ENCODE assay signal across 8 cellular contexts in genomic region chr13:99191900-99192399, GRCh38. TPM values are rescaled to one million over a fixed set of nuclear protein-coding genes. Genes with fewer than 3 reads are reported as not detected.
A peak's percentile ranks its signal among the peaks of the same experiment; 100 is the strongest.
DNase-seq lines count a peak whose midpoint lies in the region; ATAC-seq and TF ChIP-seq lines count a peak whose summit lies in the region.
"Had no signal": no experiment of that assay in that cellular context is flagged by ENCODE, and none has a peak within 500 bp of the region (broad histone marks: within the 10 kb centered on the region; RNA-seq: fewer than 3 reads in every experiment).

No MANE protein-coding gene starts in this region.

- no peak overlapping the region for H3K4me3 Mint-ChIP-seq in stimulated activated effector memory CD8-positive, alpha-beta T cell treated with anti-CD3 and anti-CD28 coated beads, Interleukin-12 subunit alpha, Interleukin-12 subunit beta, amount 100 ng/mL, for 72 hours

- H3K4me2 ChIP-seq in Karpas-422 (ENCODE audit: low read depth, low read length, poor library complexity, severe bottlenecking) = no peak overlapping the region

- DNase-seq in NOMO-1 (lab: John Stamatoyannopoulos, UW; ENCODE audit: unreplicated experiment in 2 of 2) = peak; percentile 76 to 79
- no peak for DNase-seq in stimulated activated effector memory CD8-positive, alpha-beta T cell treated with anti-CD3 and anti-CD28 coated beads, Interleukin-12 subunit alpha, Interleukin-12 subunit beta, amount 100 ng/mL, for 72 hours (ENCODE audit: low spot score in 2 of 2)
- DNase-seq in heart left ventricle = no peak
- no peak for DNase-seq in Karpas-422
- DNase-seq: effector CD8-positive, alpha-beta T cell had no signal

- intact Hi-C loops in heart left ventricle (cut with DNase I) = loop anchor here in 2 of 10 donors (5.0 kb wide), 1 partner anchor 70 kb away; no protein-coding TSS in a partner anchor

- H3K27me3 ChIP-seq in esophagus (ENCODE audit: control insufficient read depth in 1 of 2, insufficient read depth in 2 of 2, low read length in 2 of 2) = no peaks in the 10 kb centered on the region
- H3K27me3 ChIP-seq in gastroesophageal sphincter = no peaks in the 10 kb centered on the region
- no peaks in the 10 kb centered on the region for H3K27me3 ChIP-seq in heart left ventricle
- no peaks in the 10 kb centered on the region for H3K27me3 ChIP-seq in Karpas-422 (ENCODE audit: low read length)

- WGBS in esophagus, 2 donors = 53 to 62% methylated on average over 7 of the region's 7 CpGs
- 75 to 80% methylated on average over 1 to 2 of the region's 7 CpGs for WGBS in gastroesophageal sphincter (ENCODE audit: low coverage in 1 of 2), 2 donors
- WGBS in heart left ventricle, 4 donors = 83 to 91% (median 86%) methylated on average over 7 of the region's 7 CpGs

- H3K27ac Mint-ChIP-seq in stimulated activated effector memory CD8-positive, alpha-beta T cell treated with anti-CD3 and anti-CD28 coated beads, Interleukin-12 subunit alpha, Interleukin-12 subunit beta, amount 100 ng/mL, for 72 hours = no peak overlapping the region

- H3K27ac ChIP-seq in esophagus (ENCODE audit: low read depth in 2 of 2, low read length in 1 of 2) (peak overlapping the region; percentile 57 to 80), gastroesophageal sphincter (peak overlapping the region in 1 of 4 donors; percentile 33), heart left ventricle (no peak overlapping the region), Karpas-422 (ENCODE audit: low read length) (no peak overlapping the region)

- H3K9ac ChIP-seq in Karpas-422 (ENCODE audit: low read length) = no peak overlapping the region

- H2AFZ ChIP-seq in Karpas-422 (ENCODE audit: low read length) = no peak overlapping the region

- H3K9me3 ChIP-seq in esophagus (ENCODE audit: control insufficient read depth in 2 of 2, insufficient read depth in 1 of 2, low read depth in 1 of 2, low read length in 1 of 2) (no peaks in the 10 kb centered on the region), gastroesophageal sphincter (no peaks in the 10 kb centered on the region), heart left ventricle (no peaks in the 10 kb centered on the region), Karpas-422 (ENCODE audit: low read length) (no peaks in the 10 kb centered on the region)

- no peaks in the 10 kb centered on the region for H3K79me2 ChIP-seq in Karpas-422 (ENCODE audit: low read length)

- no peak for TF ChIP-seq EP300 in gastroesophageal sphincter (IDR thresholded peaks at IDR 0.05)

- H3K36me3 Mint-ChIP-seq in stimulated activated effector memory CD8-positive, alpha-beta T cell treated with anti-CD3 and anti-CD28 coated beads, Interleukin-12 subunit alpha, Interleukin-12 subunit beta, amount 100 ng/mL, for 72 hours = no peaks in the 10 kb centered on the region

- H3K4me1 ChIP-seq in esophagus (ENCODE audit: control insufficient read depth in 2 of 2, insufficient read depth in 2 of 2, low read length in 1 of 2) (peaks cover 2 to 6% of the 10 kb centered on the region in 2 donors), gastroesophageal sphincter (peaks cover 0 to 33% (median 0%) of the 10 kb centered on the region in 3 donors), heart left ventricle (no peaks in the 10 kb centered on the region), Karpas-422 (ENCODE audit: low read length) (peaks cover 21% of the 10 kb centered on the region)

- no peaks in the 10 kb centered on the region for H3K9me3 Mint-ChIP-seq in stimulated activated effector memory CD8-positive, alpha-beta T cell treated with anti-CD3 and anti-CD28 coated beads, Interleukin-12 subunit alpha, Interleukin-12 subunit beta, amount 100 ng/mL, for 72 hours

- ATAC-seq in GM18867 (IDR thresholded peaks at IDR 0.05; ENCODE audit: unreplicated experiment) = peak; percentile 46
- ATAC-seq in stimulated activated effector memory CD8-positive, alpha-beta T cell treated with anti-CD3 and anti-CD28 coated beads, Interleukin-12 subunit alpha, Interleukin-12 subunit beta, amount 100 ng/mL, for 72 hours = peak; percentile 55
- ATAC-seq in gastroesophageal sphincter = no peak
- no peak for ATAC-seq in heart left ventricle

- TF ChIP-seq CTCF in gastroesophageal sphincter (IDR thresholded peaks at IDR 0.05) (no peak), heart left ventricle (IDR thresholded peaks at IDR 0.05) (no peak)

- H3K4me3 ChIP-seq in esophagus (ENCODE audit: low read depth in 1 of 2, low read length in 2 of 2) = no peak overlapping the region
- H3K4me3 ChIP-seq in gastroesophageal sphincter = no peak overlapping the region
- no peak overlapping the region for H3K4me3 ChIP-seq in heart left ventricle
- no peak overlapping the region for H3K4me3 ChIP-seq in Karpas-422 (ENCODE audit: low read length)

- H3K36me3 ChIP-seq in esophagus (ENCODE audit: control insufficient read depth in 2 of 2, insufficient read depth in 2 of 2, low read length in 1 of 2) (no peaks in the 10 kb centered on the region), gastroesophageal sphincter (no peaks in the 10 kb centered on the region), heart left ventricle (no peaks in the 10 kb centered on the region), Karpas-422 (ENCODE audit: insufficient read depth, low read length) (no peaks in the 10 kb centered on the region)

- no peaks in the 10 kb centered on the region for H4K20me1 ChIP-seq in Karpas-422 (ENCODE audit: insufficient read depth, low read depth, low read length)

- peaks cover 26% of the 10 kb centered on the region for H3K4me1 Mint-ChIP-seq in stimulated activated effector memory CD8-positive, alpha-beta T cell treated with anti-CD3 and anti-CD28 coated beads, Interleukin-12 subunit alpha, Interleukin-12 subunit beta, amount 100 ng/mL, for 72 hours

- H3K9me2 ChIP-seq in Karpas-422 (replicated peaks; ENCODE audit: insufficient read depth, low read length) = no peaks in the 10 kb centered on the region

- TF ChIP-seq POLR2A in gastroesophageal sphincter (IDR thresholded peaks at IDR 0.05) = no peak
- no peak for TF ChIP-seq POLR2A in heart left ventricle (IDR thresholded peaks at IDR 0.05)

RNA-seq across cellular contexts. Expression of gene UBAC2, which starts 8.7 kb away (rescaled TPM):
- polyA plus RNA-seq in esophagus = 10 to 100 TPM; 63.0 to 70.1 TPM
- 10 to 100 TPM; 45.0 to 59.6 (median 52.2) TPM for total RNA-seq in gastroesophageal sphincter
- total RNA-seq in heart left ventricle = 10 to 100 TPM; 32.6 to 55.5 (median 48.5) TPM
- 10 to 100 TPM; 38.8 to 66.9 TPM for polyA plus RNA-seq in heart left ventricle
- total RNA-seq in Karpas-422 (2014; rRNA removed; shearing (Covaris generic); ENCODE audit: low replicate concordance) = 50.6 and 58.3 TPM in 2 replicates

Comparison
In these comparisons a context has a peak if more than half of its experiments do, and no peak if none do; other contexts are left out.
1. ATAC-seq: peak in GM18867 (single experiment) and stimulated activated effector memory CD8-positive, alpha-beta T cell treated with anti-CD3 and anti-CD28 coated beads, Interleukin-12 subunit alpha, Interleukin-12 subunit beta, amount 100 ng/mL, for 72 hours (single experiment); none in gastroesophageal sphincter (single experiment) and heart left ventricle (0 of 4).
2. DNase-seq: peak in NOMO-1 (2 of 2); none in stimulated activated effector memory CD8-positive, alpha-beta T cell treated with anti-CD3 and anti-CD28 coated beads, Interleukin-12 subunit alpha, Interleukin-12 subunit beta, amount 100 ng/mL, for 72 hours (0 of 2), heart left ventricle (0 of 5) and Karpas-422 (single experiment).
3. H3K27ac ChIP-seq: peak in esophagus (2 of 2); none in heart left ventricle (0 of 12) and Karpas-422 (single experiment).